Comparison of ENCODE assay signal across 18 cellular contexts in the genomic region with DNA sequence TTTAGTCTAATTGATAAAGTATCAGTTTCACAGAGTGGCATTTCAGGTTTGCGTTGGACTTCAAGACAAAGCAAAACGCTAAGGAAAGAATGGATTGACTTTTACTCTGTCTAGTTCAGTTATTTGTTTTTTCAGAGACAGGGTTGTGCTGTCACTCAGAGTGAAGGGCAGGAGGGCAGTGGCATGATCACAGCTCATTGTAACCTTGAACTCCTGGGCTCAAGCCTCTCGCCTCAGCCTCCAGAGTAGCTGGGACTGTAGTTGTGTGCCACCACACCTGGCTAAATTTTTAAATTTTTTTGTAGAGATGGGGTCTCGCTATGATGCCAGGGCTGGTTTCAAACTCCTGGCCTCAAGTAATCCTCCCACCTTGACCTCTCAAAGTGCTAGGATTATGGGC.
DNase-seq lines count a peak whose midpoint lies in the region; ATAC-seq, FAIRE-seq and TF ChIP-seq lines count a peak whose summit lies in the region.
"Had no signal": no experiment of that assay in that cellular context is flagged by ENCODE, and none has a peak within 500 bp of the region (broad histone marks: within the 10 kb centered on the region; RNA-seq: fewer than 3 reads in every experiment).

No MANE protein-coding gene starts in this region.

- no peaks in the 10 kb centered on the region for H3K9me3 ChIP-seq in HEK293 (ENCODE audit: control insufficient read depth, insufficient read depth, low read depth, low read length)
- no peaks in the 10 kb centered on the region for H3K9me3 ChIP-seq in K562 (replicated peaks; ENCODE audit: control insufficient read depth, insufficient read depth, low read depth, low read length)
- H3K9me3 ChIP-seq: BE2C, Caco-2 had no signal

- TF ChIP-seq RAD21 in K562 (CRISPR knock-in tag; conservative IDR thresholded peaks at IDR 0.05 in 1 of 2, IDR thresholded peaks at IDR 0.05 in 1 of 2) = no peak

- peaks cover 16% of the 10 kb centered on the region for H3K36me3 Mint-ChIP-seq in memory B cell

- no peak overlapping the region for H3K4me2 ChIP-seq in K562 (ENCODE audit: insufficient read depth, low read length)

- no peak overlapping the region for H2AFZ ChIP-seq in K562 (ENCODE audit: low read depth, low read length)

- POLR2A ChIA-PET in HEK293 (lab: Yijun Ruan, JAX) (interaction anchor here (0.6 kb wide), 1 partner anchor 265 kb away, joined by 3 read pairs; no protein-coding TSS in a partner anchor), K562 (lab: Yijun Ruan, JAX) (interaction anchor here (0.6 to 1.0 kb wide), 4 partner anchors 8 to 276 kb away, joined by 3 read pairs; no protein-coding TSS in a partner anchor)

- H3K27ac Mint-ChIP-seq in memory B cell = peak overlapping the region; percentile 42

- H3K27ac ChIP-seq in HEK293 (ENCODE audit: extremely low read depth, low read depth, low read length) (no peak overlapping the region), K562 (ENCODE audit: extremely low read depth, low read depth, low read length) (no peak overlapping the region)
- H3K27ac ChIP-seq: HL-60 had no signal

- no peaks in the 10 kb centered on the region for H3K9me1 ChIP-seq in K562 (ENCODE audit: control insufficient read depth, insufficient read depth, low read length)

- no peak for FAIRE-seq in K562 (lab: Jason Lieb, UNC)
- FAIRE-seq: D721Med, GM12892, GM18507 had no signal

- no peaks in the 10 kb centered on the region for H3K27me3 ChIP-seq in K562 (ENCODE audit: control insufficient read depth in 2 of 2, insufficient read depth in 2 of 2, low read length in 2 of 2)
- H3K27me3 ChIP-seq: BE2C had no signal

- intact Hi-C loops in K562 (cut with micrococcal nuclease) = no loop called here

- H3K27me3 Mint-ChIP-seq in memory B cell = no peaks in the 10 kb centered on the region
- H3K27me3 Mint-ChIP-seq: CD4-positive, CD25-positive, alpha-beta regulatory T cell had no signal

- no peak overlapping the region for H3K4me3 ChIP-seq in HEK293 (ENCODE audit: low read depth, low read length)
- H3K4me3 ChIP-seq in K562 = no peak overlapping the region

- H3K9me3 Mint-ChIP-seq in memory B cell = no peaks in the 10 kb centered on the region
- H3K9me3 Mint-ChIP-seq: CD4-positive, CD25-positive, alpha-beta regulatory T cell; H9 had no signal

- no peak overlapping the region for H3K4me3 Mint-ChIP-seq in memory B cell
- H3K4me3 Mint-ChIP-seq: H9 had no signal

- WGBS in K562 (ENCODE audit: insufficient coverage, low coverage, missing lambda C conversion rate) = 95% methylated on average over 4 of the region's 4 CpGs

- in situ Hi-C loops in K562 (cut with MboI) = no loop called here

- TF ChIP-seq EP300 in K562 (IDR thresholded peaks at IDR 0.05; ENCODE audit: low read length) = no peak

- H3K4me1 ChIP-seq in HEK293 (ENCODE audit: control insufficient read depth, insufficient read depth, low read length) (peaks cover 13% of the 10 kb centered on the region; the same call in 1 of the 2 replicates), K562 (replicated peaks in 1 of 2; ENCODE audit: control insufficient read depth in 2 of 2, insufficient read depth in 2 of 2, low read length in 2 of 2) (no peaks in the 10 kb centered on the region)
- H3K4me1 ChIP-seq: Caco-2 had no signal

- no peaks in the 10 kb centered on the region for H3K79me2 ChIP-seq in K562 (ENCODE audit: control insufficient read depth, insufficient read depth, low read length)

- H4K20me1 ChIP-seq in K562 (replicated peaks; ENCODE audit: control insufficient read depth, insufficient read depth, low read length) = 0 out of 2 replicates have a peak, but pooled peaks cover 3% of the 10 kb centered on the region

- CTCF ChIA-PET in HEK293 (lab: Yijun Ruan, JAX) = interaction anchor here (0.6 to 0.7 kb wide), 3 partner anchors 13 to 1840 kb away, joined by 3 to 4 read pairs (median 3); no protein-coding TSS in a partner anchor
- CTCF ChIA-PET in K562 (lab: Yijun Ruan, JAX; ENCODE audit: low intra/inter-chr PET ratio) = no interaction called here

- H3K9ac ChIP-seq in K562 (ENCODE audit: insufficient read depth in 1 of 2, low read depth in 2 of 2, low read length in 2 of 2) = no peak overlapping the region

- TF ChIP-seq CTCF in HEK293 (tag by site-specific recombination; IDR thresholded peaks at IDR 0.05) (no peak), K562 (IDR thresholded peaks at IDR 0.05 in 2 of 3, conservative IDR thresholded peaks at IDR 0.05 in 1 of 3; ENCODE audit: insufficient read depth in 2 of 3, low read depth in 1 of 3, low read length in 3 of 3) (no peak)

- DNase-seq in K562 (ENCODE audit: extremely low read depth in 1 of 4, low spot score in 3 of 4) (no peak), memory B cell (ENCODE audit: low spot score in 2 of 2) (no peak), NCI-H748 (lab: John Stamatoyannopoulos, UW; ENCODE audit: unreplicated experiment) (no peak)
- DNase-seq: BE2C; C1 segment of cervical spinal cord; Caco-2; CD4-positive, CD25-positive, alpha-beta regulatory T cell; GOT3; H9; IMR-90; KBM-7 had no signal

- no TSS peak for BruUV-seq in K562 (replicated peaks; lab: Mats Ljungman, UMichigan)

- ATAC-seq in K562 (no peak), memory B cell (ENCODE audit: low read depth) (no peak), GM19395 (IDR thresholded peaks at IDR 0.05; ENCODE audit: unreplicated experiment) (no peak), HG02938 (IDR thresholded peaks at IDR 0.05; ENCODE audit: unreplicated experiment) (no peak)

- peaks cover 4% of the 10 kb centered on the region for H3K4me1 Mint-ChIP-seq in memory B cell
- H3K4me1 Mint-ChIP-seq: H9 had no signal

- TF ChIP-seq POLR2A in K562 (conservative IDR thresholded peaks at IDR 0.05) = no peak

- H3K36me3 ChIP-seq in HEK293 (ENCODE audit: control insufficient read depth in 2 of 2, insufficient read depth in 1 of 2, low read length in 2 of 2) (peaks cover 20 to 26% of the 10 kb centered on the region in 2 experiments), K562 (ENCODE audit: control insufficient read depth, insufficient read depth, low read length) (peaks cover 26% of the 10 kb centered on the region; the same call in 2 of the 3 replicates)

TF ChIP-seq in HEK293, 187 proteins besides CTCF, POLR2A, EP300 and RAD21:
- TF ChIP-seq ZNF571 (tag by site-specific recombination; IDR thresholded peaks at IDR 0.05) (no peak), ZBTB17 (tag by site-specific recombination; IDR thresholded peaks at IDR 0.05) (peak; percentile 25; the same call in 1 of the 2 replicates)

TF ChIP-seq in K562, 482 proteins besides CTCF, POLR2A, EP300 and RAD21:
- TF ChIP-seq, protein P1, sequence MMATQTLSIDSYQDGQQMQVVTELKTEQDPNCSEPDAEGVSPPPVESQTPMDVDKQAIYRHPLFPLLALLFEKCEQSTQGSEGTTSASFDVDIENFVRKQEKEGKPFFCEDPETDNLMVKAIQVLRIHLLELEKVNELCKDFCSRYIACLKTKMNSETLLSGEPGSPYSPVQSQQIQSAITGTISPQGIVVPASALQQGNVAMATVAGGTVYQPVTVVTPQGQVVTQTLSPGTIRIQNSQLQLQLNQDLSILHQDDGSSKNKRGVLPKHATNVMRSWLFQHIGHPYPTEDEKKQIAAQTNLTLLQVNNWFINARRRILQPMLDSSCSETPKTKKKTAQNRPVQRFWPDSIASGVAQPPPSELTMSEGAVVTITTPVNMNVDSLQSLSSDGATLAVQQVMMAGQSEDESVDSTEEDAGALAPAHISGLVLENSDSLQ (IDR thresholded peaks at IDR 0.05) = peak; percentile 30; the same call in 1 of the 2 replicates
- TF ChIP-seq, protein P2, sequence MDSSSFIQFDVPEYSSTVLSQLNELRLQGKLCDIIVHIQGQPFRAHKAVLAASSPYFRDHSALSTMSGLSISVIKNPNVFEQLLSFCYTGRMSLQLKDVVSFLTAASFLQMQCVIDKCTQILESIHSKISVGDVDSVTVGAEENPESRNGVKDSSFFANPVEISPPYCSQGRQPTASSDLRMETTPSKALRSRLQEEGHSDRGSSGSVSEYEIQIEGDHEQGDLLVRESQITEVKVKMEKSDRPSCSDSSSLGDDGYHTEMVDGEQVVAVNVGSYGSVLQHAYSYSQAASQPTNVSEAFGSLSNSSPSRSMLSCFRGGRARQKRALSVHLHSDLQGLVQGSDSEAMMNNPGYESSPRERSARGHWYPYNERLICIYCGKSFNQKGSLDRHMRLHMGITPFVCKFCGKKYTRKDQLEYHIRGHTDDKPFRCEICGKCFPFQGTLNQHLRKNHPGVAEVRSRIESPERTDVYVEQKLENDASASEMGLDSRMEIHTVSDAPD (CRISPR knock-in tag; IDR thresholded peaks at IDR 0.05) = no peak
- TF ChIP-seq HEY1 (CRISPR knock-in tag; IDR thresholded peaks at IDR 0.05; ENCODE audit: borderline replicate concordance) = no peak

Comparison
In these comparisons a context has a peak if more than half of its experiments do, and no peak if none do; other contexts are left out.
1. Of the 44 proteins assayed by ChIP-seq in both K562 and HEK293: peak only in K562: none; only in HEK293: ZBTB17; in both: none; in neither: 43.